ENCODE assay signal across 8 cellular contexts in the genomic region with DNA sequence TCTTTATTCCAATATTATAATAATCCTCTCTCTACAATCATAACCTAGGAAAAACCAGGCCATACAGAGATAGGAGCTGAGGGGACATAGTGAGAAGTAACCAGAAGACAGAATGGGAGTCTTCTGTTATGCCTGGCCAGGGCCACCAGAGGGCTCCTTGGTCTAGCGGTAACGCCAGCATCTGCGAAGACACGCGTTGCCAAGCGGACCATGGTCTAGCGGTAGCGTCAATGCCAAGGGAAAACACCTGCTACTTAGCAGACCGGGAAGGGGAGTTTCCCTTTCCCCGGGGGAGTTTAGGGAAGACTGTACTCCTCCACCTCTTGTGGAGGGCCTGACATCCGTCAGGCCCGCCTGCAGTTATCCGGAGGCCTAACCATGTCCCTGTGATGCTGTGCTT. TPM values are rescaled to one million over a fixed set of nuclear protein-coding genes. Genes with fewer than 3 reads are reported as not detected.
DNase-seq lines count a peak whose midpoint lies in the region; ATAC-seq, FAIRE-seq and TF ChIP-seq lines count a peak whose summit lies in the region.
"Had no signal": no experiment of that assay in that cellular context is flagged by ENCODE, and none has a peak within 500 bp of the region (broad histone marks: within the 10 kb centered on the region; RNA-seq: fewer than 3 reads in every experiment).

No MANE protein-coding gene starts in this region.

- no peak overlapping the region for H2BK5ac ChIP-seq in mesendoderm (ENCODE audit: low read length)

- TF ChIP-seq RAD21 in HCT116 (IDR thresholded peaks at IDR 0.05; ENCODE audit: low read depth): peak; percentile 35

- no peaks in the 10 kb centered on the region for H3K9me2 ChIP-seq in HCT116 (ENCODE audit: insufficient read depth)
- no peaks in the 10 kb centered on the region for H3K9me2 ChIP-seq in Karpas-422 (replicated peaks; ENCODE audit: insufficient read depth, low read length)

- H3K23ac ChIP-seq in mesendoderm (ENCODE audit: low read length): no peak overlapping the region

- FAIRE-seq in bronchial epithelial cell (lab: Jason Lieb, UNC): no peak

- H3K27ac ChIP-seq in DND-41 (ENCODE audit: low read length) (no peak overlapping the region), HCT116 (ENCODE audit: low read depth, low read length) (no peak overlapping the region), mesendoderm (ENCODE audit: low read depth, low read length) (no peak overlapping the region), Karpas-422 (ENCODE audit: low read length) (no peak overlapping the region)

- no peak overlapping the region for H3K4me3 ChIP-seq in DND-41 (ENCODE audit: low read depth in 1 of 2, low read length in 2 of 2)
- no peak overlapping the region for H3K4me3 ChIP-seq in HCT116 (replicated peaks in 1 of 2; ENCODE audit: low read depth in 1 of 2, low read length in 2 of 2)
- H3K4me3 ChIP-seq in bronchial epithelial cell (ENCODE audit: low read depth, low read length): no peak overlapping the region
- no peak overlapping the region for H3K4me3 ChIP-seq in mesendoderm (ENCODE audit: low read length)
- no peak overlapping the region for H3K4me3 ChIP-seq in Karpas-422 (ENCODE audit: low read length)

- intact Hi-C loops in HCT116 (cut with micrococcal nuclease): loop anchor here (10.0 kb wide), 1 partner anchor 1620 kb away; no protein-coding TSS in a partner anchor
- intact Hi-C loops in posterior vena cava (cut with DNase I): no loop called here

- no peak overlapping the region for H3K4ac ChIP-seq in mesendoderm (ENCODE audit: low read depth, low read length)

- RAD21 ChIA-PET in HCT116 (lab: Charles Lee; ENCODE audit: low non-redundant PET in 1 of 2, low total read pairs in 2 of 2, uncharacterized antibody in 2 of 2, unreplicated experiment in 2 of 2): no interaction called here

- peaks cover 16% of the 10 kb centered on the region; the same call in 1 of the 2 replicates for H4K20me1 ChIP-seq in DND-41 (ENCODE audit: insufficient read depth, low read length)
- no peaks in the 10 kb centered on the region for H4K20me1 ChIP-seq in HCT116 (ENCODE audit: insufficient read depth)
- no peaks in the 10 kb centered on the region for H4K20me1 ChIP-seq in Karpas-422 (ENCODE audit: insufficient read depth, low read depth, low read length)

- no peak overlapping the region for H3K56ac ChIP-seq in mesendoderm (ENCODE audit: low read length)

- H2BK120ac ChIP-seq in mesendoderm (ENCODE audit: low read depth, low read length): no peak overlapping the region

- H3K79me2 ChIP-seq in DND-41 (ENCODE audit: insufficient read depth, low read length) (peaks cover 12% of the 10 kb centered on the region; the same call in 1 of the 2 replicates), HCT116 (ENCODE audit: insufficient read depth, low read length) (no peaks in the 10 kb centered on the region), mesendoderm (ENCODE audit: control insufficient read depth, insufficient read depth, low read length) (no peaks in the 10 kb centered on the region), Karpas-422 (ENCODE audit: low read length) (peaks cover 16% of the 10 kb centered on the region)

- peak; percentile 46 for TF ChIP-seq CTCF in DND-41 (IDR thresholded peaks at IDR 0.05; ENCODE audit: borderline replicate concordance, extremely low read depth, low read length, poor library complexity, severe bottlenecking)
- TF ChIP-seq CTCF in HCT116 (IDR thresholded peaks at IDR 0.05 in 2 of 3, conservative IDR thresholded peaks at IDR 0.05 in 1 of 3; ENCODE audit: borderline replicate concordance in 1 of 3, insufficient read depth in 1 of 3, low read depth in 2 of 3, low read length in 2 of 3): peak; percentile 13 to 57 (median 56); a peak in 4 of 6 replicates
- TF ChIP-seq CTCF in bronchial epithelial cell (IDR thresholded peaks at IDR 0.05; ENCODE audit: insufficient read depth, low read length, severe bottlenecking): peak; percentile 48

- no peak overlapping the region for H4K8ac ChIP-seq in mesendoderm (ENCODE audit: low read depth, low read length)

- H2AFZ ChIP-seq in DND-41 (ENCODE audit: low read depth, low read length): no peak overlapping the region
- no peak overlapping the region for H2AFZ ChIP-seq in HCT116 (ENCODE audit: low read depth, low read length, poor library complexity, severe bottlenecking)
- no peak overlapping the region for H2AFZ ChIP-seq in Karpas-422 (ENCODE audit: low read length)

- no peak overlapping the region for H2BK15ac ChIP-seq in mesendoderm (replicated peaks; ENCODE audit: low read depth)

- CTCF ChIA-PET in HCT116 (lab: Charles Lee): no interaction called here

- no peak overlapping the region for H3K4me2 ChIP-seq in DND-41 (ENCODE audit: insufficient read depth, low read length)
- H3K4me2 ChIP-seq in HCT116 (ENCODE audit: low read length): no peak overlapping the region
- H3K4me2 ChIP-seq in mesendoderm (ENCODE audit: low read length): no peak overlapping the region
- no peak overlapping the region for H3K4me2 ChIP-seq in Karpas-422 (ENCODE audit: low read depth, low read length, poor library complexity, severe bottlenecking)

- peaks cover 3% of the 10 kb centered on the region for H3K79me1 ChIP-seq in mesendoderm (ENCODE audit: low read length)

- H4K5ac ChIP-seq in mesendoderm (ENCODE audit: low read length): no peak overlapping the region

- WGBS in mesendoderm (ENCODE audit: extremely low coverage, insufficient coverage, low lambda C conversion rate): no CpG with 5 or more reads among the region's 13 CpGs

- H3K9ac ChIP-seq in DND-41 (ENCODE audit: low read depth, low read length) (no peak overlapping the region), HCT116 (ENCODE audit: low read length) (no peak overlapping the region), mesendoderm (ENCODE audit: low read length) (no peak overlapping the region), Karpas-422 (ENCODE audit: low read length) (no peak overlapping the region)

- H3K4me1 ChIP-seq in DND-41 (ENCODE audit: insufficient read depth, low read length) (no peaks in the 10 kb centered on the region), HCT116 (ENCODE audit: control insufficient read depth in 1 of 2, insufficient read depth in 2 of 2, low read length in 2 of 2) (no peaks in the 10 kb centered on the region), mesendoderm (ENCODE audit: control insufficient read depth, low read depth, low read length) (no peaks in the 10 kb centered on the region), Karpas-422 (ENCODE audit: low read length) (no peaks in the 10 kb centered on the region)

- no peak overlapping the region for H2AK5ac ChIP-seq in mesendoderm (ENCODE audit: low read length)

- DNase-seq in DND-41 (no peak), HCT116 (ENCODE audit: low read depth, low spot score) (no peak), bronchial epithelial cell (ENCODE audit: low read depth) (peak; percentile 7), mesendoderm (peak; percentile 72), Karpas-422 (no peak), posterior vena cava (ENCODE audit: low spot score) (no peak)
- DNase-seq: NCI-H510A had no signal

- no peaks in the 10 kb centered on the region for H3K27me3 ChIP-seq in DND-41 (ENCODE audit: insufficient read depth, low read length, poor library complexity)
- no peaks in the 10 kb centered on the region for H3K27me3 ChIP-seq in HCT116 (ENCODE audit: insufficient read depth, low read length)
- no peaks in the 10 kb centered on the region for H3K27me3 ChIP-seq in bronchial epithelial cell (ENCODE audit: control insufficient read depth, insufficient read depth, low read length)
- no peaks in the 10 kb centered on the region for H3K27me3 ChIP-seq in mesendoderm (ENCODE audit: insufficient read depth, low read length, poor library complexity)
- no peaks in the 10 kb centered on the region for H3K27me3 ChIP-seq in Karpas-422 (ENCODE audit: low read length)

- no TSS peak for BruUV-seq in HCT116 (replicated peaks; lab: Mats Ljungman, UMichigan)

- H3K9me3 ChIP-seq in DND-41 (ENCODE audit: insufficient read depth, low read length, severe bottlenecking): no peaks in the 10 kb centered on the region
- no peaks in the 10 kb centered on the region for H3K9me3 ChIP-seq in HCT116 (ENCODE audit: control insufficient read depth in 1 of 2, insufficient read depth in 1 of 2, low read depth in 1 of 2, low read length in 2 of 2)
- H3K9me3 ChIP-seq in Karpas-422 (ENCODE audit: low read length): no peaks in the 10 kb centered on the region

- POLR2A ChIA-PET in HCT116 (lab: Charles Lee): no interaction called here

- no peak overlapping the region for H3K18ac ChIP-seq in mesendoderm (ENCODE audit: low read length)

- H3K36me3 ChIP-seq in DND-41 (ENCODE audit: insufficient read depth, low read length) (peaks cover 91% of the 10 kb centered on the region), HCT116 (ENCODE audit: control insufficient read depth in 1 of 2, insufficient read depth in 2 of 2, low read length in 2 of 2) (peaks cover 4% of the 10 kb centered on the region in 2 experiments; a peak in 2 of 4 replicates), bronchial epithelial cell (ENCODE audit: control insufficient read depth, insufficient read depth, low read length) (peaks cover 1% of the 10 kb centered on the region), mesendoderm (ENCODE audit: control insufficient read depth, insufficient read depth, low read length) (no peaks in the 10 kb centered on the region), Karpas-422 (ENCODE audit: insufficient read depth, low read length) (peaks cover 33% of the 10 kb centered on the region)

- no peak for TF ChIP-seq POLR2A in HCT116 (IDR thresholded peaks at IDR 0.05; ENCODE audit: borderline replicate concordance, extremely low read depth, insufficient read depth, insufficient read length)

- ATAC-seq in DND-41 (ENCODE audit: insufficient read depth, low read depth) (no peak), HCT116 (peak; percentile 52; the same call in 1 of the 2 replicates), GM21528 (IDR thresholded peaks at IDR 0.05; ENCODE audit: low FRiP score, unreplicated experiment) (no peak)

TF ChIP-seq in HCT116, 20 proteins besides CTCF, POLR2A, EP300 and RAD21 (continues in another document):
- TF ChIP-seq EZH2 (IDR thresholded peaks at IDR 0.05) (no peak), ZFX (IDR thresholded peaks at IDR 0.05) (no peak), SIN3A (IDR thresholded peaks at IDR 0.05; ENCODE audit: low read depth) (no peak), ELF1 (IDR thresholded peaks at IDR 0.05; ENCODE audit: borderline replicate concordance, low read depth) (no peak)

RNA-seq across cellular contexts. Expression of gene ARL6IP6, which starts 36.6 kb away (rescaled TPM):
- total RNA-seq in HCT116 (2021; ENCODE audit: unreplicated experiment) (37.8 TPM), bronchial epithelial cell (17.9 and 18.2 TPM in 2 replicates), posterior vena cava (10 to 100 TPM; 10.3 to 12.9 TPM)
- 12.4 and 14.4 TPM in 2 replicates for polyA plus RNA-seq in HCT116 (2012)
- 34.4 TPM for polyA plus RNA-seq in mesendoderm (2013, experiment 1 of 2)
- polyA plus RNA-seq in mesendoderm (2013, experiment 2 of 2): 41.9 TPM
- total RNA-seq in Karpas-422 (2014; rRNA removed; shearing (Covaris generic); ENCODE audit: low replicate concordance): 29.5 and 69.7 TPM in 2 replicates

RNA-seq across cellular contexts. Expression of gene PRPF40A, which starts 37.8 kb away (rescaled TPM):
- total RNA-seq in HCT116 (2021; ENCODE audit: unreplicated experiment) (171 TPM), bronchial epithelial cell (107 and 133 TPM in 2 replicates), posterior vena cava (10 to 100 TPM; 62.2 to 69.2 TPM)
- 89.6 and 117 TPM in 2 replicates for polyA plus RNA-seq in HCT116 (2012)
- polyA plus RNA-seq in mesendoderm (2013, experiment 1 of 2): 328 TPM
- 320 TPM for polyA plus RNA-seq in mesendoderm (2013, experiment 2 of 2)
- 149 and 173 TPM in 2 replicates for total RNA-seq in Karpas-422 (2014; rRNA removed; shearing (Covaris generic); ENCODE audit: low replicate concordance)

Comparison
In these comparisons a context has a peak if more than half of its experiments do, and no peak if none do; other contexts are left out.
1. DNase-seq: peak in bronchial epithelial cell (single experiment) and mesendoderm (single experiment); none in DND-41 (single experiment), HCT116 (single experiment), Karpas-422 (single experiment) and posterior vena cava (single experiment).
2. Peak in every context shown above with its lines, with median percentiles within 50 percentile points of each other: CTCF ChIP-seq.